In genomic region chr16:69191136-69191535, GRCh38 we compare ENCODE assay signal across 23 cellular contexts. TPM values are rescaled to one million over a fixed set of nuclear protein-coding genes. Genes with fewer than 3 reads are reported as not detected.
DNase-seq lines count a peak whose midpoint lies in the region; ATAC-seq and TF ChIP-seq lines count a peak whose summit lies in the region.
"Had no signal": no experiment of that assay in that cellular context is flagged by ENCODE, and none has a peak within 500 bp of the region (broad histone marks: within the 10 kb centered on the region; RNA-seq: fewer than 3 reads in every experiment).

No MANE protein-coding gene starts in this region.

- no peaks in the 10 kb centered on the region for H3K36me3 ChIP-seq in GM23338 (ENCODE audit: insufficient read depth)
- H3K36me3 ChIP-seq: BE2C, Peyer's patch had no signal

- peaks cover 13% of the 10 kb centered on the region for H3K36me3 Mint-ChIP-seq in CD4-positive, alpha-beta T cell (ENCODE audit: low read depth)
- H3K36me3 Mint-ChIP-seq in GM23338 (ENCODE audit: low read depth) = peaks cover 5% of the 10 kb centered on the region
- H3K36me3 Mint-ChIP-seq in WTC11 = peaks cover 5% of the 10 kb centered on the region
- no peaks in the 10 kb centered on the region for H3K36me3 Mint-ChIP-seq in natural killer cell
- H3K36me3 Mint-ChIP-seq in activated T-helper 17 cell treated with anti-CD3 and anti-CD28 coated beads, Interleukin-2, amount 50 U/mL, for 72 hours (ENCODE audit: low read depth) = peaks cover 4% of the 10 kb centered on the region
- H3K36me3 Mint-ChIP-seq in activated CD8-positive, alpha-beta T cell treated with anti-CD3 and anti-CD28 coated beads, Interleukin-2, amount 10 ng/mL, durations not matched to agents 7 days and 5 days (ENCODE audit: low read depth) = peaks cover 19% of the 10 kb centered on the region

- ATAC-seq in CD4-positive, alpha-beta T cell (ENCODE audit: poor library complexity) = no peak
- ATAC-seq in GM23338 (no peak), WTC11 (no peak), natural killer cell (no peak), GM21717 (IDR thresholded peaks at IDR 0.05; ENCODE audit: unreplicated experiment) (no peak)
- no peak for ATAC-seq in activated T-helper 17 cell treated with anti-CD3 and anti-CD28 coated beads, Interleukin-2, amount 50 U/mL, for 72 hours (replicated peaks)
- ATAC-seq in activated CD8-positive, alpha-beta T cell treated with anti-CD3 and anti-CD28 coated beads, Interleukin-2, amount 10 ng/mL, durations not matched to agents 7 days and 5 days = no peak
- ATAC-seq: HCT116, SK-N-SH treated with all-trans-retinoic acid at 6 μM for 48 hours had no signal

- H3K27ac Mint-ChIP-seq in CD4-positive, alpha-beta T cell = peak overlapping the region; percentile 60
- no peak overlapping the region; the same call in 1 of the 2 replicates for H3K27ac Mint-ChIP-seq in GM23338
- H3K27ac Mint-ChIP-seq in WTC11 = peak overlapping the region; percentile 74
- peak overlapping the region in 1 of 2 donors; percentile 67 for H3K27ac Mint-ChIP-seq in natural killer cell
- H3K27ac Mint-ChIP-seq in activated T-helper 17 cell treated with anti-CD3 and anti-CD28 coated beads, Interleukin-2, amount 50 U/mL, for 72 hours = no peak overlapping the region
- H3K27ac Mint-ChIP-seq in activated CD8-positive, alpha-beta T cell treated with anti-CD3 and anti-CD28 coated beads, Interleukin-2, amount 10 ng/mL, durations not matched to agents 7 days and 5 days = no peak overlapping the region

- H2AFZ ChIP-seq in GM23338 = no peak overlapping the region

- no peaks in the 10 kb centered on the region for H3K9me3 ChIP-seq in CD4-positive, alpha-beta T cell (ENCODE audit: control insufficient read depth, low read length)
- H3K9me3 ChIP-seq: BE2C, MG63, Peyer's patch had no signal

- no peaks in the 10 kb centered on the region for H3K27me3 Mint-ChIP-seq in CD4-positive, alpha-beta T cell
- H3K27me3 Mint-ChIP-seq in GM23338 (ENCODE audit: insufficient read depth, low read depth, poor library complexity) (peaks cover 3% of the 10 kb centered on the region), WTC11 (ENCODE audit: low read depth) (no peaks in the 10 kb centered on the region), natural killer cell (ENCODE audit: low read depth in 2 of 2) (no peaks in the 10 kb centered on the region)
- no peaks in the 10 kb centered on the region for H3K27me3 Mint-ChIP-seq in activated T-helper 17 cell treated with anti-CD3 and anti-CD28 coated beads, Interleukin-2, amount 50 U/mL, for 72 hours
- no peaks in the 10 kb centered on the region for H3K27me3 Mint-ChIP-seq in activated CD8-positive, alpha-beta T cell treated with anti-CD3 and anti-CD28 coated beads, Interleukin-2, amount 10 ng/mL, durations not matched to agents 7 days and 5 days (ENCODE audit: low read depth)

- H3K4me2 ChIP-seq in GM23338 = no peak overlapping the region

- H3K27me3 ChIP-seq in CD4-positive, alpha-beta T cell (ENCODE audit: control insufficient read depth, insufficient read depth, low read length) = no peaks in the 10 kb centered on the region
- H3K27me3 ChIP-seq in GM23338 (ENCODE audit: insufficient read depth) = no peaks in the 10 kb centered on the region
- H3K27me3 ChIP-seq: BE2C, MG63, Peyer's patch had no signal

- CTCF ChIA-PET in CD4-positive, alpha-beta T cell (lab: Charles Lee) = interaction anchor here (0.7 kb wide), 1 partner anchor 54 kb away, joined by 3 read pairs; no protein-coding TSS in a partner anchor
- CTCF ChIA-PET in WTC11 (lab: Charles Lee) = interaction anchor here (1.0 to 1.1 kb wide), 3 partner anchors 20 to 58 kb away, joined by 3 to 6 read pairs (median 3); no protein-coding TSS in a partner anchor
- CTCF ChIA-PET in activated CD8-positive, alpha-beta T cell treated with anti-CD3 and anti-CD28 coated beads, Interleukin-2, amount 10 ng/mL, durations not matched to agents 7 days and 5 days (lab: Charles Lee) = interaction anchor here (1.2 to 2.0 kb wide), 3 partner anchors 41 to 95 kb away, joined by 3 to 7 read pairs (median 4); no protein-coding TSS in a partner anchor

- H3F3A ChIP-seq in GM23338 (replicated peaks; ENCODE audit: low read depth) = no peaks in the 10 kb centered on the region

- no peak overlapping the region for H3K27ac ChIP-seq in CD4-positive, alpha-beta T cell (ENCODE audit: low read depth, low read length)
- H3K27ac ChIP-seq in GM23338 (ENCODE audit: low read depth) = peak overlapping the region; percentile 42; the same call in 1 of the 2 replicates
- H3K27ac ChIP-seq: HL-60, Peyer's patch had no signal

- H3K4me3 ChIP-seq in GM23338 = no peak overlapping the region
- H3K4me3 ChIP-seq: MG63, Peyer's patch had no signal

- no peaks in the 10 kb centered on the region for H3K9me3 Mint-ChIP-seq in CD4-positive, alpha-beta T cell
- H3K9me3 Mint-ChIP-seq in GM23338 (no peaks in the 10 kb centered on the region), WTC11 (no peaks in the 10 kb centered on the region), natural killer cell (no peaks in the 10 kb centered on the region)
- no peaks in the 10 kb centered on the region for H3K9me3 Mint-ChIP-seq in activated T-helper 17 cell treated with anti-CD3 and anti-CD28 coated beads, Interleukin-2, amount 50 U/mL, for 72 hours
- H3K9me3 Mint-ChIP-seq in activated CD8-positive, alpha-beta T cell treated with anti-CD3 and anti-CD28 coated beads, Interleukin-2, amount 10 ng/mL, durations not matched to agents 7 days and 5 days (ENCODE audit: insufficient read depth) = no peaks in the 10 kb centered on the region

- intact Hi-C loops in CD4-positive, alpha-beta T cell (cut with DNase I, micrococcal nuclease) = no loop called here
- intact Hi-C loops in natural killer cell (cut with micrococcal nuclease) = no loop called here

- peaks cover 77% of the 10 kb centered on the region for H3K79me2 ChIP-seq in GM23338 (replicated peaks; ENCODE audit: insufficient read depth)

- H3K4me3 Mint-ChIP-seq in CD4-positive, alpha-beta T cell = peak overlapping the region; percentile 55
- no peak overlapping the region for H3K4me3 Mint-ChIP-seq in GM23338
- H3K4me3 Mint-ChIP-seq in WTC11 = no peak overlapping the region
- peak overlapping the region; percentile 78 for H3K4me3 Mint-ChIP-seq in natural killer cell
- H3K4me3 Mint-ChIP-seq in activated T-helper 17 cell treated with anti-CD3 and anti-CD28 coated beads, Interleukin-2, amount 50 U/mL, for 72 hours = no peak overlapping the region
- no peak overlapping the region for H3K4me3 Mint-ChIP-seq in activated CD8-positive, alpha-beta T cell treated with anti-CD3 and anti-CD28 coated beads, Interleukin-2, amount 10 ng/mL, durations not matched to agents 7 days and 5 days

- H3K4me1 ChIP-seq in GM23338 (ENCODE audit: insufficient read depth) = peaks cover 21% of the 10 kb centered on the region

- H4K20me1 ChIP-seq in GM23338 (replicated peaks; ENCODE audit: insufficient read depth) = peaks cover 5% of the 10 kb centered on the region

- POLR2A ChIA-PET in CD4-positive, alpha-beta T cell (lab: Charles Lee) = interaction anchor here (0.6 to 1.0 kb wide), 2 partner anchors 25 to 41 kb away, joined by 3 read pairs; no protein-coding TSS in a partner anchor
- POLR2A ChIA-PET in WTC11 (lab: Charles Lee) = interaction anchor here (0.6 kb wide), 2 partner anchors 50 to 58 kb away, joined by 4 to 7 read pairs; no protein-coding TSS in a partner anchor
- POLR2A ChIA-PET in activated CD8-positive, alpha-beta T cell treated with anti-CD3 and anti-CD28 coated beads, Interleukin-2, amount 10 ng/mL, durations not matched to agents 7 days and 5 days (lab: Charles Lee) = no interaction called here

- H3K4me1 Mint-ChIP-seq in CD4-positive, alpha-beta T cell (ENCODE audit: low read depth) = peaks cover 44% of the 10 kb centered on the region
- peaks cover 26% of the 10 kb centered on the region for H3K4me1 Mint-ChIP-seq in GM23338
- H3K4me1 Mint-ChIP-seq in WTC11 = peaks cover 24% of the 10 kb centered on the region
- peaks cover 62 to 68% of the 10 kb centered on the region in 2 donors for H3K4me1 Mint-ChIP-seq in natural killer cell
- peaks cover 30% of the 10 kb centered on the region for H3K4me1 Mint-ChIP-seq in activated T-helper 17 cell treated with anti-CD3 and anti-CD28 coated beads, Interleukin-2, amount 50 U/mL, for 72 hours
- peaks cover 39% of the 10 kb centered on the region for H3K4me1 Mint-ChIP-seq in activated CD8-positive, alpha-beta T cell treated with anti-CD3 and anti-CD28 coated beads, Interleukin-2, amount 10 ng/mL, durations not matched to agents 7 days and 5 days (ENCODE audit: low read depth)

- TF ChIP-seq CTCF in CD4-positive, alpha-beta T cell (IDR thresholded peaks at IDR 0.05) = no peak
- TF ChIP-seq CTCF in GM23338 (conservative IDR thresholded peaks at IDR 0.05; ENCODE audit: low read depth in 2 of 2) = no peak
- no peak for TF ChIP-seq CTCF in WTC11 (IDR thresholded peaks at IDR 0.05)
- TF ChIP-seq CTCF in natural killer cell (IDR thresholded peaks at IDR 0.05) = no peak

- H3K9me2 ChIP-seq in GM23338 (ENCODE audit: insufficient read depth) = no peaks in the 10 kb centered on the region

- no peak for DNase-seq in CD4-positive, alpha-beta T cell
- no peak for DNase-seq in GM23338 (ENCODE audit: low spot score)
- no peak for DNase-seq in WTC11 (ENCODE audit: low spot score)
- no peak for DNase-seq in natural killer cell
- DNase-seq in stimulated activated CD4-positive, alpha-beta T cell treated with anti-CD3 and anti-CD28 coated beads, Interleukin-4, amount 100 ng/mL, for 24 hours = no peak
- DNase-seq in activated CD8-positive, alpha-beta T cell treated with anti-CD3 and anti-CD28 coated beads, Interleukin-2, amount 10 ng/mL, durations not matched to agents 7 days and 5 days = no peak
- DNase-seq: ACHN, BE2C, Calu3, DMS79, KG1, MG63, NCI-H1105, NCI-H1694 treated with DMSO at 0.1 percent for 48 hours, NCI-H446 treated with DMSO at 0.1 percent for 48 hours, NCI-H748 treated with DMSO at 0.1 percent for 48 hours, Peyer's patch, Right ventricle myocardium superior had no signal

RNA-seq across cellular contexts. Expression of gene SNTB2, which starts 4.2 kb away (rescaled TPM):
- total RNA-seq in CD4-positive, alpha-beta T cell = 10 to 100 TPM; 10.1 to 11.4 TPM
- 18.8 and 42.7 TPM in 2 replicates for total RNA-seq in GM23338 (2014; rRNA removed; shearing (Covaris generic))
- polyA plus RNA-seq in GM23338 (2016; fragmentation: Nextera tagmentation; extraction: Ambion mirVana) = 4.8 and 6.2 TPM in 2 replicates
- 21.0 to 23.7 TPM (median 23.7 TPM) in 3 replicates for total RNA-seq in WTC11 (2021)
- 10 to 100 TPM; 43.8 to 55.2 (median 49.9) TPM for total RNA-seq in natural killer cell
- total RNA-seq in activated T-helper 17 cell treated with anti-CD3 and anti-CD28 coated beads, Interleukin-2, amount 50 U/mL, for 72 hours = 10 to 100 TPM; 21.0 to 22.9 TPM
- total RNA-seq in activated CD8-positive, alpha-beta T cell treated with anti-CD3 and anti-CD28 coated beads, Interleukin-2, amount 10 ng/mL, durations not matched to agents 7 days and 5 days = 10 to 100 TPM; 24.3 to 25.5 TPM

RNA-seq across cellular contexts. Expression of gene UTP4, which starts 58.7 kb away (rescaled TPM):
- 10 to 100 TPM; 40.1 to 40.3 TPM for total RNA-seq in CD4-positive, alpha-beta T cell
- total RNA-seq in GM23338 (2014; rRNA removed; shearing (Covaris generic)) = 66.6 and 76.7 TPM in 2 replicates
- 63.2 TPM in 2 replicates for polyA plus RNA-seq in GM23338 (2016; fragmentation: Nextera tagmentation; extraction: Ambion mirVana)
- total RNA-seq in WTC11 (2021) (71.0 to 85.7 TPM (median 74.4 TPM) in 3 replicates), natural killer cell (10 to 100 TPM; 23.2 to 42.6 (median 36.3) TPM)
- total RNA-seq in activated T-helper 17 cell treated with anti-CD3 and anti-CD28 coated beads, Interleukin-2, amount 50 U/mL, for 72 hours = 100 to 1,000 TPM in 1 of 2 donors, 10 to 100 TPM in 1; 69.1 to 112 TPM
- total RNA-seq in activated CD8-positive, alpha-beta T cell treated with anti-CD3 and anti-CD28 coated beads, Interleukin-2, amount 10 ng/mL, durations not matched to agents 7 days and 5 days = 10 to 100 TPM; 56.3 to 59.7 TPM

RNA-seq across cellular contexts. Expression of gene CHTF8, which starts 58.7 kb away (rescaled TPM):
- total RNA-seq in CD4-positive, alpha-beta T cell = 10 to 100 TPM; 25.8 to 28.5 TPM
- 147 and 155 TPM in 2 replicates for total RNA-seq in GM23338 (2014; rRNA removed; shearing (Covaris generic))
- polyA plus RNA-seq in GM23338 (2016; fragmentation: Nextera tagmentation; extraction: Ambion mirVana) = 24.4 and 25.5 TPM in 2 replicates
- 115 to 134 TPM (median 132 TPM) in 3 replicates for total RNA-seq in WTC11 (2021)
- 10 to 100 TPM; 45.7 to 76.5 (median 74.2) TPM for total RNA-seq in natural killer cell
- total RNA-seq in activated T-helper 17 cell treated with anti-CD3 and anti-CD28 coated beads, Interleukin-2, amount 50 U/mL, for 72 hours = 100 to 1,000 TPM; 103 to 129 TPM
- total RNA-seq in activated CD8-positive, alpha-beta T cell treated with anti-CD3 and anti-CD28 coated beads, Interleukin-2, amount 10 ng/mL, durations not matched to agents 7 days and 5 days = 100 to 1,000 TPM; 132 to 143 TPM

Comparison
In these comparisons a context has a peak if more than half of its experiments do, and no peak if none do; other contexts are left out.
1. H3K27ac Mint-ChIP-seq: peak in CD4-positive, alpha-beta T cell (single experiment) and WTC11 (single experiment); none in GM23338 (single experiment), activated T-helper 17 cell treated with anti-CD3 and anti-CD28 coated beads, Interleukin-2, amount 50 U/mL, for 72 hours (single experiment) and activated CD8-positive, alpha-beta T cell treated with anti-CD3 and anti-CD28 coated beads, Interleukin-2, amount 10 ng/mL, durations not matched to agents 7 days and 5 days (single experiment).
2. H3K4me3 Mint-ChIP-seq: peak in CD4-positive, alpha-beta T cell (single experiment) and natural killer cell (single experiment); none in GM23338 (single experiment), WTC11 (single experiment), activated T-helper 17 cell treated with anti-CD3 and anti-CD28 coated beads, Interleukin-2, amount 50 U/mL, for 72 hours (single experiment) and activated CD8-positive, alpha-beta T cell treated with anti-CD3 and anti-CD28 coated beads, Interleukin-2, amount 10 ng/mL, durations not matched to agents 7 days and 5 days (single experiment).